ENCODE assay signal across 8 cellular contexts in genomic region chr4:145939241-145939640, GRCh38. TPM values are rescaled to one million over a fixed set of nuclear protein-coding genes. Genes with fewer than 3 reads are reported as not detected.
DNase-seq lines count a peak whose midpoint lies in the region; ATAC-seq and TF ChIP-seq lines count a peak whose summit lies in the region.

No MANE protein-coding gene starts in this region.

- peak overlapping the region; percentile 93 for H2AFZ ChIP-seq in osteoblast (ENCODE audit: low read length)

- H3K9me3 Mint-ChIP-seq in CD8-positive, alpha-beta T cell, result no peaks in the 10 kb centered on the region

- POLR2A ChIA-PET in CD8-positive, alpha-beta T cell (lab: Charles Lee), result interaction anchor here (0.6 to 1.3 kb wide), 4 partner anchors 22 to 584 kb away, joined by 3 to 4 read pairs (median 4); partner anchors contain the start of gene MMAA

- no peak for DNase-seq in CD8-positive, alpha-beta T cell
- DNase-seq in M059J (ENCODE audit: low read depth) (peak; percentile 29), osteoblast (ENCODE audit: insufficient read length, low spot score, missing footprints) (peak; percentile 26), NCI-H2029 (lab: John Stamatoyannopoulos, UW) (no peak), NCI-H1048 (lab: John Stamatoyannopoulos, UW) (no peak), substantia nigra (lab: John Stamatoyannopoulos, UW) (no peak)

- peak overlapping the region; percentile 94 for H3K4me3 Mint-ChIP-seq in CD8-positive, alpha-beta T cell

- H3K36me3 ChIP-seq in CD8-positive, alpha-beta T cell (ENCODE audit: insufficient read depth, low read length), result no peaks in the 10 kb centered on the region
- no peaks in the 10 kb centered on the region for H3K36me3 ChIP-seq in ectodermal cell (ENCODE audit: control insufficient read depth, insufficient read depth, low read length)
- no peaks in the 10 kb centered on the region for H3K36me3 ChIP-seq in osteoblast (ENCODE audit: insufficient read depth, low read length)

- peaks cover 32% of the 10 kb centered on the region for H3K4me1 Mint-ChIP-seq in CD8-positive, alpha-beta T cell (ENCODE audit: low read depth)

- H3K4me3 ChIP-seq in CD8-positive, alpha-beta T cell (ENCODE audit: low read depth, low read length), result peak overlapping the region; percentile 61
- H3K4me3 ChIP-seq in ectodermal cell (ENCODE audit: insufficient read depth, low read depth, low read length) (peak overlapping the region; percentile 70), osteoblast (ENCODE audit: insufficient read depth, low read length) (peak overlapping the region; percentile 81)

- no peaks in the 10 kb centered on the region for H3K9me3 ChIP-seq in CD8-positive, alpha-beta T cell (ENCODE audit: low read length)
- H3K9me3 ChIP-seq in ectodermal cell (ENCODE audit: control insufficient read depth, low read length) (no peaks in the 10 kb centered on the region), osteoblast (ENCODE audit: low read depth, low read length) (no peaks in the 10 kb centered on the region)

- H3K4me1 ChIP-seq in CD8-positive, alpha-beta T cell (ENCODE audit: insufficient read depth, low read length), result peaks cover 26% of the 10 kb centered on the region
- peaks cover 7% of the 10 kb centered on the region for H3K4me1 ChIP-seq in ectodermal cell (ENCODE audit: control insufficient read depth, insufficient read depth, low read length)
- peaks cover 24% of the 10 kb centered on the region for H3K4me1 ChIP-seq in osteoblast (ENCODE audit: insufficient read depth, low read length)

- peak overlapping the region; percentile 53 for H3K27ac Mint-ChIP-seq in CD8-positive, alpha-beta T cell

- CTCF ChIA-PET in CD8-positive, alpha-beta T cell (lab: Charles Lee), result interaction anchor here (1.0 to 2.2 kb wide), 4 partner anchors 17 to 320 kb away, joined by 3 to 7 read pairs (median 4); partner anchors contain the start of gene MMAA

- peaks cover 14% of the 10 kb centered on the region for H3K36me3 Mint-ChIP-seq in CD8-positive, alpha-beta T cell

- H3K4me2 ChIP-seq in osteoblast (ENCODE audit: insufficient read depth, low read length), result peak overlapping the region; percentile 87

- no peak overlapping the region for H3K27ac ChIP-seq in CD8-positive, alpha-beta T cell (ENCODE audit: low read depth, low read length)
- H3K27ac ChIP-seq in ectodermal cell (ENCODE audit: insufficient read depth, low read depth, low read length, poor library complexity, severe bottlenecking), result no peak overlapping the region
- H3K27ac ChIP-seq in osteoblast (ENCODE audit: low read depth, low read length), result peak overlapping the region; percentile 69
- no peak overlapping the region for H3K27ac ChIP-seq in substantia nigra (ENCODE audit: low read depth, low read length, poor library complexity, severe bottlenecking)

- intact Hi-C loops in CD8-positive, alpha-beta T cell (cut with DNase I, micrococcal nuclease), result loop anchor here (1.0 to 10.0 kb wide), 13 partner anchors 20 to 1746 kb away; partner anchors contain the start of genes SLC10A7 (in 2 of the 2), ABCE1 (in 1 of the 2), ANAPC10 (in 1 of the 2) and LSM6 (in 1 of the 2)

- no peak for TF ChIP-seq CTCF in CD8-positive, alpha-beta T cell (IDR thresholded peaks at IDR 0.05)
- no peak for TF ChIP-seq CTCF in osteoblast (IDR thresholded peaks at IDR 0.05; ENCODE audit: extremely low read depth, low read depth, low read length)

- no peak for ATAC-seq in CD8-positive, alpha-beta T cell
- ATAC-seq in GM21576 (IDR thresholded peaks at IDR 0.05; ENCODE audit: unreplicated experiment), result no peak

- no peaks in the 10 kb centered on the region for H3K27me3 Mint-ChIP-seq in CD8-positive, alpha-beta T cell (ENCODE audit: low read depth)

- no peaks in the 10 kb centered on the region for H4K20me1 ChIP-seq in osteoblast (ENCODE audit: insufficient read depth, low read length)

- no peaks in the 10 kb centered on the region for H3K27me3 ChIP-seq in CD8-positive, alpha-beta T cell (ENCODE audit: insufficient read depth, low read length)
- H3K27me3 ChIP-seq in ectodermal cell (ENCODE audit: control insufficient read depth, insufficient read depth, low read length, poor library complexity, severe bottlenecking), result peaks cover 17% of the 10 kb centered on the region
- no peaks in the 10 kb centered on the region for H3K27me3 ChIP-seq in osteoblast (ENCODE audit: insufficient read depth, low read length)

- WGBS in ectodermal cell, 2 experiments, result 37 to 48% methylated on average over 2 to 3 of the region's 3 CpGs

- peaks cover 23% of the 10 kb centered on the region for H3K79me2 ChIP-seq in osteoblast (ENCODE audit: insufficient read depth, low read length)

RNA-seq across cellular contexts. Expression of gene ZNF827, which starts 0.6 kb away (rescaled TPM):
- 10 to 100 TPM; 35.4 to 36.6 TPM for total RNA-seq in CD8-positive, alpha-beta T cell
- 3.5 and 9.2 TPM in 2 replicates for total RNA-seq in M059J (2014; rRNA removed; shearing (Covaris generic))
- polyA plus RNA-seq in ectodermal cell (2013, experiment 1 of 4), result 16.7 TPM
- 17.7 TPM for polyA plus RNA-seq in ectodermal cell (2013, experiment 2 of 4)
- polyA plus RNA-seq in ectodermal cell (2013, experiment 3 of 4), result 13.1 TPM
- 19.0 TPM for polyA plus RNA-seq in ectodermal cell (2013, experiment 4 of 4)
- total RNA-seq in osteoblast, result 16.3 and 20.0 TPM in 2 replicates

Comparison
In these comparisons a context has a peak if more than half of its experiments do, and no peak if none do; other contexts are left out.
1. DNase-seq: peak in M059J (single experiment) and osteoblast (single experiment); none in CD8-positive, alpha-beta T cell (0 of 7), NCI-H2029 (single experiment), NCI-H1048 (single experiment) and substantia nigra (0 of 49).
2. Peak in every context shown above with its lines, with median percentiles within 50 percentile points of each other: H3K4me3 ChIP-seq.